ENCODE assay signal across 15 cellular contexts in the genomic region with DNA sequence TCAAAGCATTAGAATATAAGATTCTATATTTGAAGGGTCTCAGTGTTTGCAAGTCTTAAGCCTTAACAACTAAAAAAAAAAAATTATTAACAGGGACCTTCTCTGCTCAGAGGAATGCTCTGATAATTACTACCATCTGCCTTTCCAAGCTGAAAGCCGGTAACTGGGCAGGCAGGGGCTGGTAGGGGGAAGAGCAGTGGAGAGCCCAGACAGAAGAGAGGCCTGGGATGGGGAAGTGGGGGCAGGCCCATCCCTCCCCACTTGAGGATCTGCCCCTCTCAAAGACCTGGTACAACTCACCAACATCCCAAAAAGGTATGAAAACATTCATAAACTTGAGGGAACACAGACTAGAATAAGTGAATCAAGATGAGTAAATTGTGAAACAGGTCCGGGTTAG.
DNase-seq lines count a peak whose midpoint lies in the region; ATAC-seq and TF ChIP-seq lines count a peak whose summit lies in the region.
"Had no signal": no experiment of that assay in that cellular context is flagged by ENCODE, and none has a peak within 500 bp of the region (broad histone marks: within the 10 kb centered on the region; RNA-seq: fewer than 3 reads in every experiment).

No MANE protein-coding gene starts in this region.

- no peaks in the 10 kb centered on the region; the same call in 1 of the 2 replicates for H3K4me1 ChIP-seq in GM23248 (ENCODE audit: insufficient read depth)
- H3K4me1 ChIP-seq: BLaER1 had no signal

- no peaks in the 10 kb centered on the region for H3K36me3 Mint-ChIP-seq in mesothelial cell of epicardium
- H3K36me3 Mint-ChIP-seq: CD14-positive monocyte; CD4-positive, alpha-beta memory T cell had no signal

- H2AFZ ChIP-seq in GM23248 = no peak overlapping the region
- H2AFZ ChIP-seq: GM23338 had no signal

- H3K27me3 ChIP-seq in GM23248 (replicated peaks; ENCODE audit: insufficient read depth) = peaks cover 30% of the 10 kb centered on the region
- H3K27me3 ChIP-seq: BLaER1 had no signal

- H3K9me3 ChIP-seq in GM23248 (ENCODE audit: low read depth) = no peaks in the 10 kb centered on the region
- H3K9me3 ChIP-seq: BLaER1 had no signal

- no peaks in the 10 kb centered on the region for H3K9me2 ChIP-seq in GM23248 (ENCODE audit: insufficient read depth)

- peaks cover 15% of the 10 kb centered on the region for H3K4me1 Mint-ChIP-seq in mesothelial cell of epicardium
- H3K4me1 Mint-ChIP-seq: CD14-positive monocyte; CD4-positive, alpha-beta memory T cell; GM23338 had no signal

- no peaks in the 10 kb centered on the region for H3K36me3 ChIP-seq in GM23248 (ENCODE audit: low read depth)
- H3K36me3 ChIP-seq: BLaER1 had no signal

- H3K27ac Mint-ChIP-seq in mesothelial cell of epicardium = peak overlapping the region; percentile 57
- H3K27ac Mint-ChIP-seq: CD14-positive monocyte; CD4-positive, alpha-beta memory T cell; GM23338 had no signal

- peak; percentile 2 for DNase-seq in GM23248
- DNase-seq in mesothelial cell of epicardium (ENCODE audit: low spot score in 2 of 2, unreplicated experiment in 2 of 2) = no peak
- DNase-seq in hepatic stellate cell (ENCODE audit: low spot score) = no peak
- DNase-seq in AG20443 (ENCODE audit: low spot score) = no peak
- DNase-seq in DMS79 (lab: John Stamatoyannopoulos, UW) = no peak
- DNase-seq in stimulated activated CD4-positive, alpha-beta T cell treated with anti-CD3 and anti-CD28 coated beads, Interleukin-4, amount 100 ng/mL, for 1 hour = no peak
- DNase-seq: ACHN; CD4-positive, alpha-beta memory T cell; DMS53; HCEC 1CT had no signal

- H3K4me3 Mint-ChIP-seq in mesothelial cell of epicardium = no peak overlapping the region
- H3K4me3 Mint-ChIP-seq: CD14-positive monocyte; CD4-positive, alpha-beta memory T cell; GM23338 had no signal

- no peaks in the 10 kb centered on the region for H3F3A ChIP-seq in GM23248 (ENCODE audit: insufficient read depth)

- WGBS in GM23248 (ENCODE audit: low coverage in 1 of 2, low lambda C conversion rate in 2 of 2, missing lambda C conversion rate in 2 of 2), 2 experiments = 3% methylated on average over 2 of the region's 2 CpGs

- H4K20me1 ChIP-seq in GM23248 (ENCODE audit: insufficient read depth) = no peaks in the 10 kb centered on the region
- H4K20me1 ChIP-seq: BLaER1 had no signal

- peaks cover 3% of the 10 kb centered on the region for H3K27me3 Mint-ChIP-seq in mesothelial cell of epicardium (ENCODE audit: low read depth)
- H3K27me3 Mint-ChIP-seq: CD4-positive, alpha-beta memory T cell had no signal

- H3K4me3 ChIP-seq in GM23248 = no peak overlapping the region
- H3K4me3 ChIP-seq: BLaER1, GM23338 had no signal

- H3K9me3 Mint-ChIP-seq in mesothelial cell of epicardium = no peaks in the 10 kb centered on the region
- H3K9me3 Mint-ChIP-seq: CD4-positive, alpha-beta memory T cell; GM23338 had no signal

- H3K79me2 ChIP-seq in GM23248 (ENCODE audit: insufficient read depth) = no peaks in the 10 kb centered on the region

- ATAC-seq in SK-N-SH treated with all-trans-retinoic acid at 6 μM for 48 hours = 0 out of 3 replicates have a peak, but pooled peaks have one; percentile 40
- ATAC-seq: GM23338 had no signal

- no peak overlapping the region for H3K4me2 ChIP-seq in GM23248 (ENCODE audit: unreplicated experiment)
- H3K4me2 ChIP-seq: BLaER1, GM23338 had no signal

- no peak for TF ChIP-seq CTCF in mesothelial cell of epicardium (IDR thresholded peaks at IDR 0.05; ENCODE audit: unreplicated experiment)

- no peak overlapping the region for H3K27ac ChIP-seq in GM23248
- H3K27ac ChIP-seq: BLaER1, HL-60 had no signal

- in situ Hi-C loops in GM23248 (cut with MboI) = no loop called here

- H3K9ac ChIP-seq in GM23248 = no peak overlapping the region
- H3K9ac ChIP-seq: BLaER1 had no signal

TF ChIP-seq in SK-N-SH treated with all-trans-retinoic acid at 6 μM for 48 hours, 23 proteins besides CTCF, POLR2A, EP300 and RAD21:
- TF ChIP-seq TOX (CRISPR knock-in tag; IDR thresholded peaks at IDR 0.05; ENCODE audit: borderline replicate concordance) = no peak
- TF ChIP-seq CSDC2 (CRISPR knock-in tag; IDR thresholded peaks at IDR 0.05) = no peak
- no peak for TF ChIP-seq PPARA (CRISPR knock-in tag; IDR thresholded peaks at IDR 0.05; ENCODE audit: borderline replicate concordance)
- no peak for TF ChIP-seq TSHZ2 (CRISPR knock-in tag; IDR thresholded peaks at IDR 0.05)
- TF ChIP-seq ARNTL (CRISPR knock-in tag; IDR thresholded peaks at IDR 0.05; ENCODE audit: borderline replicate concordance, low read depth) = no peak
- no peak for TF ChIP-seq ZNF8 (CRISPR knock-in tag; IDR thresholded peaks at IDR 0.05)
- TF ChIP-seq, protein P1, sequence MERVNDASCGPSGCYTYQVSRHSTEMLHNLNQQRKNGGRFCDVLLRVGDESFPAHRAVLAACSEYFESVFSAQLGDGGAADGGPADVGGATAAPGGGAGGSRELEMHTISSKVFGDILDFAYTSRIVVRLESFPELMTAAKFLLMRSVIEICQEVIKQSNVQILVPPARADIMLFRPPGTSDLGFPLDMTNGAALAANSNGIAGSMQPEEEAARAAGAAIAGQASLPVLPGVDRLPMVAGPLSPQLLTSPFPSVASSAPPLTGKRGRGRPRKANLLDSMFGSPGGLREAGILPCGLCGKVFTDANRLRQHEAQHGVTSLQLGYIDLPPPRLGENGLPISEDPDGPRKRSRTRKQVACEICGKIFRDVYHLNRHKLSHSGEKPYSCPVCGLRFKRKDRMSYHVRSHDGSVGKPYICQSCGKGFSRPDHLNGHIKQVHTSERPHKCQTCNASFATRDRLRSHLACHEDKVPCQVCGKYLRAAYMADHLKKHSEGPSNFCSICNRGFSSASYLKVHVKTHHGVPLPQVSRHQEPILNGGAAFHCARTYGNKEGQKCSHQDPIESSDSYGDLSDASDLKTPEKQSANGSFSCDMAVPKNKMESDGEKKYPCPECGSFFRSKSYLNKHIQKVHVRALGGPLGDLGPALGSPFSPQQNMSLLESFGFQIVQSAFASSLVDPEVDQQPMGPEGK (CRISPR knock-in tag; IDR thresholded peaks at IDR 0.05; ENCODE audit: borderline replicate concordance) = no peak
- TF ChIP-seq ZNF565 (CRISPR knock-in tag; conservative IDR thresholded peaks at IDR 0.05; ENCODE audit: low read depth) = no peak
- no peak for TF ChIP-seq GLIS3 (CRISPR knock-in tag; IDR thresholded peaks at IDR 0.05)
